ENCODE assay signal across 17 cellular contexts in the genomic region with DNA sequence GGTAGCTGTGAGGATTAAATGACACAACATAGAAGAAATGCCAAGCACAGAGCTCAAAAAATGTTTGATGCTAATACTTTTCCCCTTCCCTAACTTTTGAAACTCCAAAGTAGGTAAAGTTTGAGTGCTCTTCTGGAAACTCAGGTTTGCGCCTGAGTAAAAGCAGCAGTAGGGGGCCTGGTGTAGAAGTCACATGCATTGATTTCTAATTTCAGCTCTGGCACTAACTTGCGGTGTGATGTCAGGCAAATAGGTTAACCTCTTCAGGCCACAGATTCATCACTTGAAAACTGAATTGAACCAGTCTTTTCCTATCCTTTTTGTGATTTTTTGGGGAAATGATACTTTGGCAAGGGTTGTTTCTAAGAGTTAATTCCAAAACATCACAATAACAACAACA. TPM values are rescaled to one million over a fixed set of nuclear protein-coding genes. Genes with fewer than 3 reads are reported as not detected.
A peak's percentile ranks its signal among the peaks of the same experiment; 100 is the strongest.
DNase-seq lines count a peak whose midpoint lies in the region; ATAC-seq and TF ChIP-seq lines count a peak whose summit lies in the region.
"Had no signal": no experiment of that assay in that cellular context is flagged by ENCODE, and none has a peak within 500 bp of the region (broad histone marks: within the 10 kb centered on the region; RNA-seq: fewer than 3 reads in every experiment).

No MANE protein-coding gene starts in this region.

- H3K4me1 ChIP-seq in right cardiac atrium (ENCODE audit: control insufficient read depth, insufficient read depth, low read length): no peaks in the 10 kb centered on the region

- no peaks in the 10 kb centered on the region for H3K79me2 ChIP-seq in neural cell (replicated peaks; ENCODE audit: insufficient read depth, low read length)

- no peaks in the 10 kb centered on the region for H3K9me2 ChIP-seq in neural cell (ENCODE audit: insufficient read depth, low read length)

- ATAC-seq in left ventricle myocardium superior (peak; percentile 83), right cardiac atrium (no peak), GM18867 (IDR thresholded peaks at IDR 0.05; ENCODE audit: unreplicated experiment) (no peak)
- ATAC-seq: CD8-positive, alpha-beta T cell; HCT116 had no signal

- DNase-seq in NCI-H2227 treated with DMSO at 0.1 percent for 48 hours (lab: John Stamatoyannopoulos, UW): peak; percentile 52
- DNase-seq in NCI-H2227 (lab: John Stamatoyannopoulos, UW; ENCODE audit: unreplicated experiment): no peak
- no peak for DNase-seq in left ventricle myocardium superior
- no peak for DNase-seq in right cardiac atrium
- no peak for DNase-seq in activated CD8-positive, alpha-beta memory T cell treated with anti-CD3 and anti-CD28 coated beads for 24 hours
- no peak for DNase-seq in activated gamma-delta T cell treated with Interleukin-2 at 50 U/mL for 16 hours
- DNase-seq: CD8-positive, alpha-beta T cell; DND-41; GF-D8; GM23248 had no signal

- no peaks in the 10 kb centered on the region for H4K20me1 ChIP-seq in neural cell (ENCODE audit: insufficient read depth)

- no peak for TF ChIP-seq CTCF in neural cell (IDR thresholded peaks at IDR 0.05; ENCODE audit: poor library complexity, severe bottlenecking)

- no peak overlapping the region for H2AFZ ChIP-seq in neural cell (ENCODE audit: low read depth, low read length)
- H2AFZ ChIP-seq: GM23248 had no signal

- no peak overlapping the region for H3K27ac ChIP-seq in right cardiac atrium (ENCODE audit: low read length)
- H3K27ac ChIP-seq in neural cell (ENCODE audit: low read length): peak overlapping the region; percentile 78
- H3K27ac ChIP-seq: 22Rv1, GM23248 had no signal

- H3K4me3 ChIP-seq in right cardiac atrium (ENCODE audit: low read length): no peak overlapping the region
- H3K4me3 ChIP-seq in neural cell (ENCODE audit: low read length): peak overlapping the region; percentile 41
- H3K4me3 ChIP-seq: GM23248 had no signal

- H3K9ac ChIP-seq in neural cell (ENCODE audit: low read length): no peak overlapping the region
- H3K9ac ChIP-seq: GM23248 had no signal

- whole genome bisulfite sequencing in right cardiac atrium: 59% methylated on average over 2 of the region's 2 CpGs

- no peak for TF ChIP-seq EP300 in neural cell (conservative IDR thresholded peaks at IDR 0.05; ENCODE audit: poor library complexity, severe bottlenecking)

- no peaks in the 10 kb centered on the region for H3K36me3 ChIP-seq in neural cell (ENCODE audit: insufficient read depth, low read length)

- H3F3A ChIP-seq in neural cell (ENCODE audit: insufficient read depth, low read length, poor library complexity, severe bottlenecking): peaks cover 7% of the 10 kb centered on the region

- TF ChIP-seq RAD21 in neural cell (conservative IDR thresholded peaks at IDR 0.05): no peak

- no peak overlapping the region for H3K4me2 ChIP-seq in neural cell (ENCODE audit: low read length)

- H3K9me3 ChIP-seq in right cardiac atrium (ENCODE audit: control insufficient read depth, low read length): no peaks in the 10 kb centered on the region
- no peaks in the 10 kb centered on the region for H3K9me3 ChIP-seq in neural cell (ENCODE audit: low read length)

- intact Hi-C loops in left ventricle myocardium superior (cut with micrococcal nuclease): no loop called here
- intact Hi-C loops in right cardiac atrium (cut with DNase I): no loop called here

- H3K27me3 ChIP-seq in right cardiac atrium (ENCODE audit: control insufficient read depth, insufficient read depth) (no peaks in the 10 kb centered on the region), neural cell (ENCODE audit: insufficient read depth, low read depth, low read length) (no peaks in the 10 kb centered on the region)

TF ChIP-seq in neural cell, 6 proteins besides CTCF, POLR2A, EP300 and RAD21:
- TF ChIP-seq POLR2AphosphoS5 (IDR thresholded peaks at IDR 0.05) (no peak), TAF1 (IDR thresholded peaks at IDR 0.05; ENCODE audit: low read depth) (no peak), SMC3 (conservative IDR thresholded peaks at IDR 0.05; ENCODE audit: poor library complexity) (no peak), EZH2 (IDR thresholded peaks at IDR 0.05; ENCODE audit: borderline replicate concordance, insufficient read depth, low read length, poor library complexity, severe bottlenecking) (no peak), MXI1 (conservative IDR thresholded peaks at IDR 0.05; ENCODE audit: poor library complexity, severe bottlenecking) (no peak)
- TF ChIP-seq, protein P1, sequence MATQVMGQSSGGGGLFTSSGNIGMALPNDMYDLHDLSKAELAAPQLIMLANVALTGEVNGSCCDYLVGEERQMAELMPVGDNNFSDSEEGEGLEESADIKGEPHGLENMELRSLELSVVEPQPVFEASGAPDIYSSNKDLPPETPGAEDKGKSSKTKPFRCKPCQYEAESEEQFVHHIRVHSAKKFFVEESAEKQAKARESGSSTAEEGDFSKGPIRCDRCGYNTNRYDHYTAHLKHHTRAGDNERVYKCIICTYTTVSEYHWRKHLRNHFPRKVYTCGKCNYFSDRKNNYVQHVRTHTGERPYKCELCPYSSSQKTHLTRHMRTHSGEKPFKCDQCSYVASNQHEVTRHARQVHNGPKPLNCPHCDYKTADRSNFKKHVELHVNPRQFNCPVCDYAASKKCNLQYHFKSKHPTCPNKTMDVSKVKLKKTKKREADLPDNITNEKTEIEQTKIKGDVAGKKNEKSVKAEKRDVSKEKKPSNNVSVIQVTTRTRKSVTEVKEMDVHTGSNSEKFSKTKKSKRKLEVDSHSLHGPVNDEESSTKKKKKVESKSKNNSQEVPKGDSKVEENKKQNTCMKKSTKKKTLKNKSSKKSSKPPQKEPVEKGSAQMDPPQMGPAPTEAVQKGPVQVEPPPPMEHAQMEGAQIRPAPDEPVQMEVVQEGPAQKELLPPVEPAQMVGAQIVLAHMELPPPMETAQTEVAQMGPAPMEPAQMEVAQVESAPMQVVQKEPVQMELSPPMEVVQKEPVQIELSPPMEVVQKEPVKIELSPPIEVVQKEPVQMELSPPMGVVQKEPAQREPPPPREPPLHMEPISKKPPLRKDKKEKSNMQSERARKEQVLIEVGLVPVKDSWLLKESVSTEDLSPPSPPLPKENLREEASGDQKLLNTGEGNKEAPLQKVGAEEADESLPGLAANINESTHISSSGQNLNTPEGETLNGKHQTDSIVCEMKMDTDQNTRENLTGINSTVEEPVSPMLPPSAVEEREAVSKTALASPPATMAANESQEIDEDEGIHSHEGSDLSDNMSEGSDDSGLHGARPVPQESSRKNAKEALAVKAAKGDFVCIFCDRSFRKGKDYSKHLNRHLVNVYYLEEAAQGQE (IDR thresholded peaks at IDR 0.05; ENCODE audit: borderline replicate concordance): no peak

RNA-seq across cellular contexts. Expression of a gene that starts 27.2 kb away (rescaled TPM):
- total RNA-seq in left ventricle myocardium superior (0.10 TPM), right cardiac atrium (not detected)
- polyA plus RNA-seq in right cardiac atrium (0.07 TPM), neural cell (not detected in 2 replicates)
- 0.49 TPM in 1 of 2 replicates, not detected in the other for polyA minus RNA-seq in neural cell
- total RNA-seq: A673; CD8-positive, alpha-beta T cell; GM23248 had no signal
- polyA plus RNA-seq: BJ, CD14-positive monocyte, GM23248 had no signal
